In genomic region chr3:11846281-11847034, GRCh38 we compare ENCODE assay signal across 8 cellular contexts. TPM values are rescaled to one million over a fixed set of nuclear protein-coding genes. Genes with fewer than 3 reads are reported as not detected.
DNase-seq lines count a peak whose midpoint lies in the region; ATAC-seq and TF ChIP-seq lines count a peak whose summit lies in the region.

A gene with protein sequence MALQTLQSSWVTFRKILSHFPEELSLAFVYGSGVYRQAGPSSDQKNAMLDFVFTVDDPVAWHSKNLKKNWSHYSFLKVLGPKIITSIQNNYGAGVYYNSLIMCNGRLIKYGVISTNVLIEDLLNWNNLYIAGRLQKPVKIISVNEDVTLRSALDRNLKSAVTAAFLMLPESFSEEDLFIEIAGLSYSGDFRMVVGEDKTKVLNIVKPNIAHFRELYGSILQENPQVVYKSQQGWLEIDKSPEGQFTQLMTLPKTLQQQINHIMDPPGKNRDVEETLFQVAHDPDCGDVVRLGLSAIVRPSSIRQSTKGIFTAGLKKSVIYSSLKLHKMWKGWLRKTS (minus strand): TSS chr3:11846885. CDS start chr3:11846636, 249 bp downstream.

- intact Hi-C loops in mucosa of descending colon (cut with DNase I, micrococcal nuclease): no loop called here

- H3K4me2 ChIP-seq in OCI-LY3 (ENCODE audit: low read length): peak within 1 kb of the TSS; percentile 79

- no peaks in the 10 kb centered on the region for H4K20me1 ChIP-seq in OCI-LY3 (ENCODE audit: insufficient read depth, low read length)

- H3K27me3 ChIP-seq in HUES48 (ENCODE audit: control insufficient read depth, insufficient read depth, low read length) (peaks cover 17% of the 10 kb centered on the region), OCI-LY3 (ENCODE audit: low read depth, low read length) (0 out of 2 replicates have a peak, but pooled peaks cover 2% of the 10 kb centered on the region)

- H3K79me2 ChIP-seq in OCI-LY3 (ENCODE audit: low read length): peaks cover 23% of the 10 kb centered on the region

- H3K9ac ChIP-seq in HUES48 (ENCODE audit: low read depth, low read length) (peak within 1 kb of the TSS; percentile 84), OCI-LY3 (ENCODE audit: low read length) (peak within 1 kb of the TSS; percentile 78)

- TF ChIP-seq CTCF in OCI-LY3 (IDR thresholded peaks at IDR 0.05; ENCODE audit: low read depth, low read length) (peak; percentile 65), epithelial cell of esophagus (IDR thresholded peaks at IDR 0.05; ENCODE audit: insufficient read depth, low read depth, low read length, missing control alignments) (peak; percentile 74), mucosa of descending colon (IDR thresholded peaks at IDR 0.05) (peak; percentile 74)

- H3K9me3 ChIP-seq in HUES48 (ENCODE audit: control insufficient read depth, insufficient read depth, low read length) (no peaks in the 10 kb centered on the region), OCI-LY3 (ENCODE audit: insufficient read depth, low read length) (no peaks in the 10 kb centered on the region), mucosa of descending colon (no peaks in the 10 kb centered on the region)

- peak; percentile 93 for DNase-seq in DMS 273 (lab: John Stamatoyannopoulos, UW; ENCODE audit: unreplicated experiment)
- peak; percentile 80 for DNase-seq in activated T-cell treated with anti-CD3 and anti-CD28 coated beads for 1 hour (ENCODE audit: low read depth)
- peak; percentile 91 for DNase-seq in epithelial cell of esophagus (ENCODE audit: low read depth)
- peak; percentile 92 to 95 (median 93) for DNase-seq in mucosa of descending colon
- peak; percentile 87 for DNase-seq in stimulated activated CD8-positive, alpha-beta memory T cell treated with anti-CD3 and anti-CD28 coated beads, Interleukin-4, amount 100 ng/mL, for 24 hours (ENCODE audit: low read depth)

- no peak within 1 kb of the TSS for H3K27ac ChIP-seq in HUES48 (ENCODE audit: low read depth, low read length)
- H3K27ac ChIP-seq in OCI-LY3 (ENCODE audit: low read length): no peak within 1 kb of the TSS

- H3K4me3 ChIP-seq in HUES48 (ENCODE audit: low read depth, low read length) (peak within 1 kb of the TSS; percentile 97), OCI-LY3 (ENCODE audit: low read length) (peak within 1 kb of the TSS; percentile 95), epithelial cell of esophagus (ENCODE audit: low read length) (peak within 1 kb of the TSS; percentile 88), mucosa of descending colon (peak within 1 kb of the TSS; percentile 47)

- peak; percentile 100 for ATAC-seq in GM21390 (IDR thresholded peaks at IDR 0.05; ENCODE audit: unreplicated experiment)
- ATAC-seq in mucosa of descending colon: peak; percentile 100

- H3K36me3 ChIP-seq in HUES48 (ENCODE audit: control insufficient read depth, insufficient read depth, low read length) (peaks cover 26% of the 10 kb centered on the region), OCI-LY3 (replicated peaks; ENCODE audit: low read depth, low read length) (peaks cover 16% of the 10 kb centered on the region), mucosa of descending colon (ENCODE audit: low read depth) (no peaks in the 10 kb centered on the region)

- H3K4me1 ChIP-seq in HUES48 (ENCODE audit: control insufficient read depth, insufficient read depth, low read length): 0 out of 2 replicates have a peak, but pooled peaks cover 5% of the 10 kb centered on the region
- peaks cover 16% of the 10 kb centered on the region for H3K4me1 ChIP-seq in OCI-LY3 (ENCODE audit: low read length)
- peaks cover 10% of the 10 kb centered on the region for H3K4me1 ChIP-seq in mucosa of descending colon (ENCODE audit: low read depth)

- peak within 1 kb of the TSS; percentile 95 for H2AFZ ChIP-seq in OCI-LY3 (ENCODE audit: low read depth, low read length)

RNA-seq across cellular contexts. Expression of the gene that starts here (rescaled TPM):
- 10 to 100 TPM; 17.9 to 27.3 (median 20.5) TPM for total RNA-seq in mucosa of descending colon

Comparison
In these comparisons a context has a peak if more than half of its experiments do, and no peak if none do; other contexts are left out.
1. H3K4me3 ChIP-seq: peak in every context shown above with its lines; median percentile 97 in HUES48; 95 in OCI-LY3; 88 in epithelial cell of esophagus; 47 in mucosa of descending colon.